Comparison of ENCODE assay signal across 8 cellular contexts in the genomic region with DNA sequence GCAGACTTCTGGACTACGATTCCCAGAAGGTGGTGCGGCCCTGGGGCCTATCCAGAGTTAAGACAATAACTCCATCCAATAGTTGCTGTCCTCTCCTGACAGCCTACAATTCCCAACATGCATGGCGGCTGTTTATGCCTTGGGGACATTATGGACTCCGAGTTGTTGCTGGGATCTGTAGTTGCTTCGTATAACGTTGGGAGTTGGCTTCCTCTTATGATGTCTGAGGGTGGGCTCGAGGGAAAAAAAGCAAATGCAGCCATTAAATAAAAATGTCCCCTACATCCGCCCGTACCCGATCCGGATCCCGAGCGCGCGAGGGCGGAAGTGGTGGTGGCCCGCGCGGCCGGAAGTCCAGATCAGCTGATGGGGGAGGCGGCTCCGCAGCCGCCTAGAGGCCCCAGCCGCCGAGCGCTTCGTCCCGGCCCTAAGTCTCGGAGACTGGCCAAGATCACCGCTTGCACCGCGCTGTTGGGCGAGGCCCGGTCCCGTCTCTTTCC. TPM values are rescaled to one million over a fixed set of nuclear protein-coding genes. Genes with fewer than 3 reads are reported as not detected.
A peak's percentile ranks its signal among the peaks of the same experiment; 100 is the strongest.
DNase-seq lines count a peak whose midpoint lies in the region; ATAC-seq and TF ChIP-seq lines count a peak whose summit lies in the region.

A gene with protein sequence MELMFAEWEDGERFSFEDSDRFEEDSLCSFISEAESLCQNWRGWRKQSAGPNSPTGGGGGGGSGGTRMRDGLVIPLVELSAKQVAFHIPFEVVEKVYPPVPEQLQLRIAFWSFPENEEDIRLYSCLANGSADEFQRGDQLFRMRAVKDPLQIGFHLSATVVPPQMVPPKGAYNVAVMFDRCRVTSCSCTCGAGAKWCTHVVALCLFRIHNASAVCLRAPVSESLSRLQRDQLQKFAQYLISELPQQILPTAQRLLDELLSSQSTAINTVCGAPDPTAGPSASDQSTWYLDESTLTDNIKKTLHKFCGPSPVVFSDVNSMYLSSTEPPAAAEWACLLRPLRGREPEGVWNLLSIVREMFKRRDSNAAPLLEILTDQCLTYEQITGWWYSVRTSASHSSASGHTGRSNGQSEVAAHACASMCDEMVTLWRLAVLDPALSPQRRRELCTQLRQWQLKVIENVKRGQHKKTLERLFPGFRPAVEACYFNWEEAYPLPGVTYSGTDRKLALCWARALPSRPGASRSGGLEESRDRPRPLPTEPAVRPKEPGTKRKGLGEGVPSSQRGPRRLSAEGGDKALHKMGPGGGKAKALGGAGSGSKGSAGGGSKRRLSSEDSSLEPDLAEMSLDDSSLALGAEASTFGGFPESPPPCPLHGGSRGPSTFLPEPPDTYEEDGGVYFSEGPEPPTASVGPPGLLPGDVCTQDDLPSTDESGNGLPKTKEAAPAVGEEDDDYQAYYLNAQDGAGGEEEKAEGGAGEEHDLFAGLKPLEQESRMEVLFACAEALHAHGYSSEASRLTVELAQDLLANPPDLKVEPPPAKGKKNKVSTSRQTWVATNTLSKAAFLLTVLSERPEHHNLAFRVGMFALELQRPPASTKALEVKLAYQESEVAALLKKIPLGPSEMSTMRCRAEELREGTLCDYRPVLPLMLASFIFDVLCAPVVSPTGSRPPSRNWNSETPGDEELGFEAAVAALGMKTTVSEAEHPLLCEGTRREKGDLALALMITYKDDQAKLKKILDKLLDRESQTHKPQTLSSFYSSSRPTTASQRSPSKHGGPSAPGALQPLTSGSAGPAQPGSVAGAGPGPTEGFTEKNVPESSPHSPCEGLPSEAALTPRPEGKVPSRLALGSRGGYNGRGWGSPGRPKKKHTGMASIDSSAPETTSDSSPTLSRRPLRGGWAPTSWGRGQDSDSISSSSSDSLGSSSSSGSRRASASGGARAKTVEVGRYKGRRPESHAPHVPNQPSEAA (N-terminal part only) (plus strand): TSS at position 386 of the 500 bp plus-strand sequence. CDS start 273 bp downstream, outside the sequence.

- in situ Hi-C loops in KBM-7 (cut with MboI; ENCODE audit: low pct_unique_long_range_greater_than_20kb, low sequenced_read_pairs) = no loop called here

- peaks cover 49% of the 10 kb centered on the region for H3K4me1 Mint-ChIP-seq in activated T-cell treated with anti-CD3 and anti-CD28 coated beads, Interleukin-2, amount 50 U/mL, for 24 hours (ENCODE audit: low read depth)

- peak; percentile 71 for ATAC-seq in GM21717 (IDR thresholded peaks at IDR 0.05; ENCODE audit: unreplicated experiment)

- peak within 1 kb of the TSS; percentile 99 for H3K27ac Mint-ChIP-seq in activated T-cell treated with anti-CD3 and anti-CD28 coated beads, Interleukin-2, amount 50 U/mL, for 24 hours

- peak within 1 kb of the TSS; percentile 98 for H3K4me3 Mint-ChIP-seq in activated T-cell treated with anti-CD3 and anti-CD28 coated beads, Interleukin-2, amount 50 U/mL, for 24 hours

- H3K36me3 Mint-ChIP-seq in activated T-cell treated with anti-CD3 and anti-CD28 coated beads, Interleukin-2, amount 50 U/mL, for 24 hours (ENCODE audit: low read depth) = peaks cover 65% of the 10 kb centered on the region

- H3K9me3 Mint-ChIP-seq in activated T-cell treated with anti-CD3 and anti-CD28 coated beads, Interleukin-2, amount 50 U/mL, for 24 hours = no peaks in the 10 kb centered on the region

- DNase-seq in DMS153 treated with DMSO at 0.1 percent for 48 hours (lab: John Stamatoyannopoulos, UW; ENCODE audit: unreplicated experiment) (peak; percentile 86), KBM-7 (peak; percentile 95), epithelial cell of proximal tubule (ENCODE audit: low read depth) (peak; percentile 89), mucosa of gallbladder (ENCODE audit: low spot score) (peak; percentile 92)
- peak; percentile 90 for DNase-seq in activated T-cell treated with anti-CD3 and anti-CD28 coated beads, Interleukin-2, amount 50 U/mL, for 24 hours
- peak; percentile 62 to 71 for DNase-seq in stimulated activated CD8-positive, alpha-beta memory T cell treated with anti-CD3 and anti-CD28 coated beads, Interleukin-4, amount 100 ng/mL, for 4 hours (ENCODE audit: low read depth in 2 of 2, low spot score in 1 of 2)

- TF ChIP-seq CTCF in epithelial cell of proximal tubule (conservative IDR thresholded peaks at IDR 0.05; ENCODE audit: low read depth, low read length) = no peak

- H3K4me3 ChIP-seq in epithelial cell of proximal tubule (ENCODE audit: low read depth, low read length) = peak within 1 kb of the TSS; percentile 96

- no peaks in the 10 kb centered on the region for H3K27me3 Mint-ChIP-seq in activated T-cell treated with anti-CD3 and anti-CD28 coated beads, Interleukin-2, amount 50 U/mL, for 24 hours

TF ChIP-seq in PFSK-1, 5 proteins besides CTCF, POLR2A, EP300 and RAD21:
- peak; percentile 77; the same call in 1 of the 2 replicates for TF ChIP-seq TAF1 (IDR thresholded peaks at IDR 0.05; ENCODE audit: borderline replicate concordance, insufficient read depth, low read length)
- TF ChIP-seq, protein P1, sequence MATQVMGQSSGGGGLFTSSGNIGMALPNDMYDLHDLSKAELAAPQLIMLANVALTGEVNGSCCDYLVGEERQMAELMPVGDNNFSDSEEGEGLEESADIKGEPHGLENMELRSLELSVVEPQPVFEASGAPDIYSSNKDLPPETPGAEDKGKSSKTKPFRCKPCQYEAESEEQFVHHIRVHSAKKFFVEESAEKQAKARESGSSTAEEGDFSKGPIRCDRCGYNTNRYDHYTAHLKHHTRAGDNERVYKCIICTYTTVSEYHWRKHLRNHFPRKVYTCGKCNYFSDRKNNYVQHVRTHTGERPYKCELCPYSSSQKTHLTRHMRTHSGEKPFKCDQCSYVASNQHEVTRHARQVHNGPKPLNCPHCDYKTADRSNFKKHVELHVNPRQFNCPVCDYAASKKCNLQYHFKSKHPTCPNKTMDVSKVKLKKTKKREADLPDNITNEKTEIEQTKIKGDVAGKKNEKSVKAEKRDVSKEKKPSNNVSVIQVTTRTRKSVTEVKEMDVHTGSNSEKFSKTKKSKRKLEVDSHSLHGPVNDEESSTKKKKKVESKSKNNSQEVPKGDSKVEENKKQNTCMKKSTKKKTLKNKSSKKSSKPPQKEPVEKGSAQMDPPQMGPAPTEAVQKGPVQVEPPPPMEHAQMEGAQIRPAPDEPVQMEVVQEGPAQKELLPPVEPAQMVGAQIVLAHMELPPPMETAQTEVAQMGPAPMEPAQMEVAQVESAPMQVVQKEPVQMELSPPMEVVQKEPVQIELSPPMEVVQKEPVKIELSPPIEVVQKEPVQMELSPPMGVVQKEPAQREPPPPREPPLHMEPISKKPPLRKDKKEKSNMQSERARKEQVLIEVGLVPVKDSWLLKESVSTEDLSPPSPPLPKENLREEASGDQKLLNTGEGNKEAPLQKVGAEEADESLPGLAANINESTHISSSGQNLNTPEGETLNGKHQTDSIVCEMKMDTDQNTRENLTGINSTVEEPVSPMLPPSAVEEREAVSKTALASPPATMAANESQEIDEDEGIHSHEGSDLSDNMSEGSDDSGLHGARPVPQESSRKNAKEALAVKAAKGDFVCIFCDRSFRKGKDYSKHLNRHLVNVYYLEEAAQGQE (IDR thresholded peaks at IDR 0.05; ENCODE audit: insufficient read depth in 1 of 2, low read depth in 2 of 2, low read length in 2 of 2) = peak in 1 of 2 experiments; percentile 36; a peak in 1 of 4 replicates
- peak; percentile 50 for TF ChIP-seq FOXP2 (optimal IDR thresholded peaks at IDR 0.05; ENCODE audit: borderline replicate concordance, extremely low read depth, extremely low read length, insufficient read depth)
- peak; percentile 42 for TF ChIP-seq POLR2AphosphoS5 (IDR thresholded peaks at IDR 0.05; ENCODE audit: low read depth, low read length)
- peak; percentile 97; the same call in 1 of the 2 replicates for TF ChIP-seq SIN3A (IDR thresholded peaks at IDR 0.05; ENCODE audit: borderline replicate concordance, insufficient read depth, low read length)
TF ChIP-seq in PFSK-1: peak in this region for 5.

RNA-seq across cellular contexts. Expression of the gene that starts here (rescaled TPM):
- 61.8 TPM for polyA plus RNA-seq in PFSK-1 (2012; ENCODE audit: insufficient read length, low read depth)
- 31.5 and 40.3 TPM in 2 replicates for total RNA-seq in epithelial cell of proximal tubule
- total RNA-seq in mucosa of gallbladder = 170 TPM

Comparison
In these comparisons a context has a peak if more than half of its experiments do, and no peak if none do; other contexts are left out.
1. Peak in every context shown above with its lines: DNase-seq, ATAC-seq and H3K4me3 ChIP-seq.